ENCODE assay signal across 10 cellular contexts in genomic region chr1:156661932-156662587, GRCh38. TPM values are rescaled to one million over a fixed set of nuclear protein-coding genes. Genes with fewer than 3 reads are reported as not detected.
DNase-seq lines count a peak whose midpoint lies in the region; ATAC-seq, FAIRE-seq and TF ChIP-seq lines count a peak whose summit lies in the region.
"Had no signal": no experiment of that assay in that cellular context is flagged by ENCODE, and none has a peak within 500 bp of the region (broad histone marks: within the 10 kb centered on the region; RNA-seq: fewer than 3 reads in every experiment).

No MANE protein-coding gene starts in this region.

- peak overlapping the region; percentile 91 for H3K27ac Mint-ChIP-seq in nephron progenitor cell
- H3K27ac Mint-ChIP-seq in activated T-cell treated with anti-CD3 and anti-CD28 coated beads, Interleukin-2, amount 50 U/mL, for 72 hours = no peak overlapping the region

- H3K4me3 Mint-ChIP-seq in nephron progenitor cell = peak overlapping the region; percentile 32
- peak overlapping the region in 1 of 2 donors; percentile 83 for H3K4me3 Mint-ChIP-seq in activated T-cell treated with anti-CD3 and anti-CD28 coated beads, Interleukin-2, amount 50 U/mL, for 72 hours

- FAIRE-seq in HTR-8/SVneo (lab: Jason Lieb, UNC) = no peak
- FAIRE-seq: GM18507 had no signal

- H3K4me3 ChIP-seq in BLaER1 treated with 17β-estradiol and CSF1 and Interleukin-3, amounts not matched to agents 10 nM and 100 nM = peak overlapping the region in 5 of 10 experiments; percentile 21 to 46 (median 33); a peak in 7 of 20 replicates
- no peak overlapping the region for H3K4me3 ChIP-seq in colonic mucosa

- H3K4me1 ChIP-seq in BLaER1 treated with 17β-estradiol and CSF1 and Interleukin-3, amounts not matched to agents 10 nM and 100 nM = peaks cover 91 to 100% (median 95%) of the 10 kb centered on the region in 10 experiments
- peaks cover 38% of the 10 kb centered on the region for H3K4me1 ChIP-seq in colonic mucosa

- H3K9ac ChIP-seq in BLaER1 treated with 17β-estradiol and CSF1 and Interleukin-3, amounts not matched to agents 10 nM and 100 nM = peak overlapping the region in 10 of 11 experiments; percentile 1 to 62 (median 49); a peak in 14 of 22 replicates
- H3K9ac ChIP-seq in colonic mucosa (ENCODE audit: low read depth in 2 of 2, low read length in 2 of 2) = peak overlapping the region; percentile 29 to 33

- H3K9me3 ChIP-seq in BLaER1 treated with 17β-estradiol and CSF1 and Interleukin-3, amounts not matched to agents 10 nM and 100 nM (replicated peaks in 1 of 11) = no peaks in the 10 kb centered on the region
- no peaks in the 10 kb centered on the region for H3K9me3 ChIP-seq in colonic mucosa

- no peak for ATAC-seq in activated T-cell treated with anti-CD3 and anti-CD28 coated beads, Interleukin-2, amount 50 U/mL, for 72 hours (replicated peaks in 1 of 2)
- ATAC-seq in left lobe of liver = no peak

- H3K36me3 Mint-ChIP-seq in nephron progenitor cell (ENCODE audit: low read depth) = no peaks in the 10 kb centered on the region
- H3K36me3 Mint-ChIP-seq in activated T-cell treated with anti-CD3 and anti-CD28 coated beads, Interleukin-2, amount 50 U/mL, for 72 hours (ENCODE audit: insufficient read depth in 2 of 2) = no peaks in the 10 kb centered on the region

- H3K36me3 ChIP-seq in BLaER1 treated with 17β-estradiol and CSF1 and Interleukin-3, amounts not matched to agents 10 nM and 100 nM = no peaks in the 10 kb centered on the region
- no peaks in the 10 kb centered on the region for H3K36me3 ChIP-seq in colonic mucosa

- H3K27me3 ChIP-seq in BLaER1 treated with 17β-estradiol and CSF1 and Interleukin-3, amounts not matched to agents 10 nM and 100 nM = peaks cover 4 to 21% (median 17%) of the 10 kb centered on the region in 11 experiments
- H3K27me3 ChIP-seq in colonic mucosa = no peaks in the 10 kb centered on the region

- peaks cover 0 to 18% (median 2%) of the 10 kb centered on the region in 11 experiments; a peak in 13 of 22 replicates for H4K20me1 ChIP-seq in BLaER1 treated with 17β-estradiol and CSF1 and Interleukin-3, amounts not matched to agents 10 nM and 100 nM

- no peak for TF ChIP-seq CTCF in colonic mucosa (IDR thresholded peaks at IDR 0.05)
- TF ChIP-seq CTCF in nephron progenitor cell (IDR thresholded peaks at IDR 0.05) = no peak

- peak overlapping the region; percentile 86 to 99 (median 95) for H3K4me2 ChIP-seq in BLaER1 treated with 17β-estradiol and CSF1 and Interleukin-3, amounts not matched to agents 10 nM and 100 nM

- intact Hi-C loops in colonic mucosa (cut with DNase I) = no loop called here

- peaks cover 84% of the 10 kb centered on the region for H3K4me1 Mint-ChIP-seq in nephron progenitor cell
- H3K4me1 Mint-ChIP-seq in activated T-cell treated with anti-CD3 and anti-CD28 coated beads, Interleukin-2, amount 50 U/mL, for 72 hours (ENCODE audit: low read depth) = peaks cover 61% of the 10 kb centered on the region

- peak overlapping the region in 10 of 11 experiments; percentile 27 to 70 (median 62); a peak in 19 of 22 replicates for H3K27ac ChIP-seq in BLaER1 treated with 17β-estradiol and CSF1 and Interleukin-3, amounts not matched to agents 10 nM and 100 nM
- peak overlapping the region; percentile 82 for H3K27ac ChIP-seq in colonic mucosa

- H3K27me3 Mint-ChIP-seq in nephron progenitor cell (ENCODE audit: low read depth, poor library complexity) = peaks cover 32% of the 10 kb centered on the region
- H3K27me3 Mint-ChIP-seq in activated T-cell treated with anti-CD3 and anti-CD28 coated beads, Interleukin-2, amount 50 U/mL, for 72 hours (ENCODE audit: low read depth) = peaks cover 17% of the 10 kb centered on the region

- H3K9me3 Mint-ChIP-seq in nephron progenitor cell = no peaks in the 10 kb centered on the region
- no peaks in the 10 kb centered on the region for H3K9me3 Mint-ChIP-seq in activated T-cell treated with anti-CD3 and anti-CD28 coated beads, Interleukin-2, amount 50 U/mL, for 72 hours

- DNase-seq in LHCN-M2 (ENCODE audit: low read depth) = peak; percentile 43
- no peak for DNase-seq in colonic mucosa
- no peak for DNase-seq in nephron progenitor cell
- DNase-seq in NCI-H146 (lab: John Stamatoyannopoulos, UW) = no peak
- DNase-seq in HTR-8/SVneo (ENCODE audit: insufficient read length, low spot score) = no peak
- DNase-seq in activated T-cell treated with anti-CD3 and anti-CD28 coated beads, Interleukin-2, amount 50 U/mL, for 72 hours = no peak
- DNase-seq in left lobe of liver (ENCODE audit: low spot score) = no peak
- DNase-seq: NCI-H526 treated with DMSO at 0.1 percent for 48 hours had no signal

RNA-seq across cellular contexts. Expression of gene NES, which starts 15.1 kb away (rescaled TPM):
- total RNA-seq in LHCN-M2 (2014; rRNA removed) = 470 and 483 TPM in 2 replicates
- 766 TPM for polyA plus RNA-seq in LHCN-M2 (2012)
- total RNA-seq in colonic mucosa = 1 to 10 TPM; 5.3 to 8.1 TPM
- under 1 TPM in 1 of 2 donors, not detected in 1; 0.05 TPM for total RNA-seq in activated T-cell treated with anti-CD3 and anti-CD28 coated beads, Interleukin-2, amount 50 U/mL, for 72 hours
- 1.4 TPM for total RNA-seq in left lobe of liver

RNA-seq across cellular contexts. Expression of gene BCAN, which starts 20.1 kb away (rescaled TPM):
- not detected in 2 replicates for total RNA-seq in LHCN-M2 (2014; rRNA removed)
- polyA plus RNA-seq in LHCN-M2 (2012) = 0.17 TPM
- total RNA-seq in colonic mucosa = under 1 TPM in 1 of 2 donors, not detected in 1; 0.37 TPM
- under 1 TPM in 1 of 2 donors, not detected in 1; 0.10 TPM for total RNA-seq in activated T-cell treated with anti-CD3 and anti-CD28 coated beads, Interleukin-2, amount 50 U/mL, for 72 hours
- not detected for total RNA-seq in left lobe of liver

RNA-seq across cellular contexts. Expression of gene HAPLN2, which starts 42.8 kb away (rescaled TPM):
- total RNA-seq in LHCN-M2 (2014; rRNA removed) = not detected in 2 replicates
- not detected for polyA plus RNA-seq in LHCN-M2 (2012)
- under 1 TPM in 1 of 2 donors, not detected in 1; 0.96 TPM for total RNA-seq in colonic mucosa
- total RNA-seq in activated T-cell treated with anti-CD3 and anti-CD28 coated beads, Interleukin-2, amount 50 U/mL, for 72 hours = under 1 TPM; 0.22 to 1.00 TPM
- not detected for total RNA-seq in left lobe of liver

RNA-seq across cellular contexts. Expression of gene CRABP2, which starts 43.3 kb away (rescaled TPM):
- total RNA-seq in LHCN-M2 (2014; rRNA removed) (1.5 and 2.2 TPM in 2 replicates), colonic mucosa (1 to 10 TPM; 1.2 to 1.4 TPM), left lobe of liver (0.33 TPM)
- polyA plus RNA-seq in LHCN-M2 (2012) = 2.8 TPM
- 1 to 10 TPM; 2.5 TPM for total RNA-seq in activated T-cell treated with anti-CD3 and anti-CD28 coated beads, Interleukin-2, amount 50 U/mL, for 72 hours

Comparison
In these comparisons a context has a peak if more than half of its experiments do, and no peak if none do; other contexts are left out.
1. RNA of gene NES, which starts 15.1 kb away (total RNA-seq): 470 to 483 TPM in LHCN-M2; 5.3 to 8.1 TPM in colonic mucosa, 1.4 TPM in left lobe of liver (single experiment) and 0.05 TPM in activated T-cell treated with anti-CD3 and anti-CD28 coated beads, Interleukin-2, amount 50 U/mL, for 72 hours; every median in the first group is over 10 times any median in the second.